ENCODE assay signal across 1 cellular context in the genomic region with DNA sequence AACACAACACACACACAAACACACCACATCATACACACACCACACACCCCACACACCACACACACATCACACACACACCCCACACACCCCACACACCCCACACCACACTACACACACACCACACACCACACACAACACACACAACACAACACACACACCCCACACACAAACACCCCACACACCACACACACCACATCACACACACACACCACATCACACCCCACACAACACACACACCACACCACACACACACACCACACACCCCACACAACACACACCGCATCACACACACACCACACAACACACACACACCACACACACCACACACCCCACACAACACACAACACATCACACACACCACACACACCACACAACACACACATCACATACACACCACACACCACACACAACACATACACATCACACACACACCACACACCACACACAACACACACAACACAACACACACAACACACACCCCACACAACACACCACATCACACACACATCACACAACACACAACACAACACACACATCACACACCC.
TF ChIP-seq lines count a peak whose summit lies in the region.

No MANE protein-coding gene starts in this region.

TF ChIP-seq in IMR-90, 13 proteins besides CTCF, POLR2A, EP300 and RAD21:
- TF ChIP-seq, protein P1, sequence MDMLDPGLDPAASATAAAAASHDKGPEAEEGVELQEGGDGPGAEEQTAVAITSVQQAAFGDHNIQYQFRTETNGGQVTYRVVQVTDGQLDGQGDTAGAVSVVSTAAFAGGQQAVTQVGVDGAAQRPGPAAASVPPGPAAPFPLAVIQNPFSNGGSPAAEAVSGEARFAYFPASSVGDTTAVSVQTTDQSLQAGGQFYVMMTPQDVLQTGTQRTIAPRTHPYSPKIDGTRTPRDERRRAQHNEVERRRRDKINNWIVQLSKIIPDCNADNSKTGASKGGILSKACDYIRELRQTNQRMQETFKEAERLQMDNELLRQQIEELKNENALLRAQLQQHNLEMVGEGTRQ (IDR thresholded peaks at IDR 0.05; ENCODE audit: low read depth, low read length), result no peak
- no peak for TF ChIP-seq SMC3 (IDR thresholded peaks at IDR 0.05; ENCODE audit: low read depth, low read length)
- TF ChIP-seq, protein P2, sequence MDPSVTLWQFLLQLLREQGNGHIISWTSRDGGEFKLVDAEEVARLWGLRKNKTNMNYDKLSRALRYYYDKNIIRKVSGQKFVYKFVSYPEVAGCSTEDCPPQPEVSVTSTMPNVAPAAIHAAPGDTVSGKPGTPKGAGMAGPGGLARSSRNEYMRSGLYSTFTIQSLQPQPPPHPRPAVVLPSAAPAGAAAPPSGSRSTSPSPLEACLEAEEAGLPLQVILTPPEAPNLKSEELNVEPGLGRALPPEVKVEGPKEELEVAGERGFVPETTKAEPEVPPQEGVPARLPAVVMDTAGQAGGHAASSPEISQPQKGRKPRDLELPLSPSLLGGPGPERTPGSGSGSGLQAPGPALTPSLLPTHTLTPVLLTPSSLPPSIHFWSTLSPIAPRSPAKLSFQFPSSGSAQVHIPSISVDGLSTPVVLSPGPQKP (IDR thresholded peaks at IDR 0.05; ENCODE audit: borderline replicate concordance, low read depth, low read length), result no peak
- TF ChIP-seq NFE2L2 (IDR thresholded peaks at IDR 0.05; ENCODE audit: low read depth, low read length), result no peak
- no peak for TF ChIP-seq MAZ (IDR thresholded peaks at IDR 0.05; ENCODE audit: borderline replicate concordance, low read depth, low read length)
- no peak for TF ChIP-seq FOS (IDR thresholded peaks at IDR 0.05; ENCODE audit: low read depth, low read length)
- no peak for TF ChIP-seq BHLHE40 (IDR thresholded peaks at IDR 0.05; ENCODE audit: low read depth, low read length)
- TF ChIP-seq RCOR1 (IDR thresholded peaks at IDR 0.05; ENCODE audit: insufficient replicate concordance, low read length), result no peak
- no peak for TF ChIP-seq RFX5 (IDR thresholded peaks at IDR 0.05; ENCODE audit: low read depth, low read length)
- no peak for TF ChIP-seq CEBPB (IDR thresholded peaks at IDR 0.05; ENCODE audit: low read depth, low read length)
- no peak for TF ChIP-seq MXI1 (IDR thresholded peaks at IDR 0.05; ENCODE audit: borderline replicate concordance, low read depth, low read length)
- no peak for TF ChIP-seq CHD1 (IDR thresholded peaks at IDR 0.05; ENCODE audit: low read depth, low read length)
- no peak for TF ChIP-seq MAFK (IDR thresholded peaks at IDR 0.05; ENCODE audit: low read depth, low read length)
